ENCODE assay signal across 10 cellular contexts in genomic region chr17:83125515-83126274, GRCh38. TPM values are rescaled to one million over a fixed set of nuclear protein-coding genes. Genes with fewer than 3 reads are reported as not detected.
DNase-seq lines count a peak whose midpoint lies in the region; ATAC-seq, FAIRE-seq and TF ChIP-seq lines count a peak whose summit lies in the region.
"Had no signal": no experiment of that assay in that cellular context is flagged by ENCODE, and none has a peak within 500 bp of the region (broad histone marks: within the 10 kb centered on the region; RNA-seq: fewer than 3 reads in every experiment).

No MANE protein-coding gene starts in this region.

- TF ChIP-seq POLR2A in H54 (IDR thresholded peaks at IDR 0.05; ENCODE audit: low read depth, low read length) = no peak

- TF ChIP-seq CTCF in lower lobe of right lung (IDR thresholded peaks at IDR 0.05) = no peak

- H3K4me1 ChIP-seq in lower lobe of right lung = peaks cover 13% of the 10 kb centered on the region

- no peak overlapping the region for H3K27ac ChIP-seq in lower lobe of right lung
- H3K27ac ChIP-seq: stomach had no signal

- ATAC-seq in lower lobe of right lung (peak; percentile 67 to 78), HG03460 (IDR thresholded peaks at IDR 0.05; ENCODE audit: unreplicated experiment) (no peak), GM21717 (IDR thresholded peaks at IDR 0.05; ENCODE audit: unreplicated experiment) (no peak)

- no peaks in the 10 kb centered on the region for H3K9me3 ChIP-seq in lower lobe of right lung
- H3K9me3 ChIP-seq: stomach had no signal

- peaks cover 35% of the 10 kb centered on the region for H3K27me3 Mint-ChIP-seq in activated CD4-positive, alpha-beta memory T cell treated with anti-CD3 and anti-CD28 coated beads, Interleukin-2, amount 10 ng/mL, durations not matched to agents 7 days and 5 days

- no peaks in the 10 kb centered on the region for H3K36me3 ChIP-seq in lower lobe of right lung
- H3K36me3 ChIP-seq: stomach had no signal

- no peak overlapping the region for H3K4me3 Mint-ChIP-seq in activated CD4-positive, alpha-beta memory T cell treated with anti-CD3 and anti-CD28 coated beads, Interleukin-2, amount 10 ng/mL, durations not matched to agents 7 days and 5 days

- CTCF ChIA-PET in activated CD4-positive, alpha-beta memory T cell treated with anti-CD3 and anti-CD28 coated beads, Interleukin-2, amount 10 ng/mL, durations not matched to agents 7 days and 5 days (lab: Charles Lee) = interaction anchor here (0.8 kb wide), 1 partner anchor 344 kb away, joined by 4 read pairs; no protein-coding TSS in a partner anchor

- peak; percentile 88 for DNase-seq in AG08395 (ENCODE audit: low spot score)
- peak; percentile 22 for DNase-seq in GM04504 (ENCODE audit: low read depth)
- peak; percentile 30 for DNase-seq in activated CD4-positive, alpha-beta memory T cell treated with anti-CD3 and anti-CD28 coated beads, Interleukin-2, amount 10 ng/mL, durations not matched to agents 7 days and 5 days
- peak; percentile 73 for DNase-seq in lower lobe of right lung
- no peak for DNase-seq in Ammon's horn (ENCODE audit: low spot score)
- DNase-seq in H54 (ENCODE audit: insufficient read length, low spot score) = no peak
- DNase-seq: stomach had no signal

- no peak for FAIRE-seq in H54 (lab: Jason Lieb, UNC)
- FAIRE-seq: K562 had no signal

- H3K4me3 ChIP-seq in lower lobe of right lung = no peak overlapping the region
- H3K4me3 ChIP-seq: K562, stomach had no signal

- H3K27ac Mint-ChIP-seq in activated CD4-positive, alpha-beta memory T cell treated with anti-CD3 and anti-CD28 coated beads, Interleukin-2, amount 10 ng/mL, durations not matched to agents 7 days and 5 days = peak overlapping the region; percentile 19

- H3K27me3 ChIP-seq in lower lobe of right lung (ENCODE audit: low read depth) = no peaks in the 10 kb centered on the region

- peaks cover 28% of the 10 kb centered on the region for H3K4me1 Mint-ChIP-seq in activated CD4-positive, alpha-beta memory T cell treated with anti-CD3 and anti-CD28 coated beads, Interleukin-2, amount 10 ng/mL, durations not matched to agents 7 days and 5 days

- intact Hi-C loops in lower lobe of right lung (cut with DNase I) = no loop called here

- H3K9me3 Mint-ChIP-seq in activated CD4-positive, alpha-beta memory T cell treated with anti-CD3 and anti-CD28 coated beads, Interleukin-2, amount 10 ng/mL, durations not matched to agents 7 days and 5 days = no peaks in the 10 kb centered on the region

- no peaks in the 10 kb centered on the region for H3K36me3 Mint-ChIP-seq in activated CD4-positive, alpha-beta memory T cell treated with anti-CD3 and anti-CD28 coated beads, Interleukin-2, amount 10 ng/mL, durations not matched to agents 7 days and 5 days (ENCODE audit: low read depth)

- POLR2A ChIA-PET in activated CD4-positive, alpha-beta memory T cell treated with anti-CD3 and anti-CD28 coated beads, Interleukin-2, amount 10 ng/mL, durations not matched to agents 7 days and 5 days (lab: Charles Lee) = interaction anchor here (1.0 kb wide), 1 partner anchor 74 kb away, joined by 3 read pairs; no protein-coding TSS in a partner anchor

RNA-seq across cellular contexts. Expression of gene METRNL, which starts 46.3 kb away (rescaled TPM):
- total RNA-seq in activated CD4-positive, alpha-beta memory T cell treated with anti-CD3 and anti-CD28 coated beads, Interleukin-2, amount 10 ng/mL, durations not matched to agents 7 days and 5 days = 10 to 100 TPM; 27.3 to 28.1 TPM
- 59.8 TPM for total RNA-seq in lower lobe of right lung

Comparison
In these comparisons a context has a peak if more than half of its experiments do, and no peak if none do; other contexts are left out.
1. DNase-seq: peak in AG08395 (single experiment), GM04504 (single experiment), activated CD4-positive, alpha-beta memory T cell treated with anti-CD3 and anti-CD28 coated beads, Interleukin-2, amount 10 ng/mL, durations not matched to agents 7 days and 5 days (single experiment) and lower lobe of right lung (single experiment); none in Ammon's horn (single experiment) and H54 (single experiment).
2. ATAC-seq: peak in lower lobe of right lung (2 of 2); none in HG03460 (single experiment) and GM21717 (single experiment).